8 cellular contexts compared by ENCODE assay signal in the genomic region with DNA sequence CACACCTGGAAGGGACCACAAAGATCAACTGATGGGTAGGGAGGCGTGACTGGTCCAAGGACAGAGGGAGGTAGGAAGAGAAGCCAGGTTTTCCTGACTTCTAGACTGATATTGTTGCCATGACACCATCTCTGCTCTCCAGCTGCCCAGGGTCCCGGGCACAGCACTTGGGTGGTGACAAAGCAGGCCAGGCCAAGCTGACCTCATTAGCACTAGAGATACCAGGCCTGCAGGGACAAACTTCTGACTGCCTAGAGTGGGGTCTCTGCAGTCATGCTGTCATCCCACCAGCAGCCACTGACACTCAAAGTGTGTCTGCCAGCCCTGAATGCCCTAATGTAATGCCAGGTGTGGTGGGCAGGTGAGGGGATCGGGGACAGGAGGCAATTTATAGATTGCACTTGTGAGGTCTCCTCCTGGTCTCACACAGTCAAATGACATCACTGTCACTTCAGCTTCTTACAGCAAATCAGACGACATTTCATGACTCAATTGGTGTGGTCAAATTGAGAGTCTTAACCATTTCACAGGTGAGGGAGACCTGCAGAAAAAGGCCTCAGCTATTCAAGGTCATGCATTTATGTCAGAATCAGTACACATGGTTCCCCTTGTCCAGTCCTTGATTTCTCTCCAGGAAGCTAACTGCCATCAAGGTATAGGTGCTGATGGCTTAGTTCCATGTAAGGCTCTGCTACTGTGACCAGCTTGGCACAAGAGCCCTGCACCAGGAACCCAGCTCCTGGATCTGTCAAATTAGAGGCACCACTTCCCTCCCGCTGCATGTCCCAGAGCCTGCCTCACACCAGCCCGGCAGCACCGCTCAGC. TPM values are rescaled to one million over a fixed set of nuclear protein-coding genes. Genes with fewer than 3 reads are reported as not detected.
DNase-seq lines count a peak whose midpoint lies in the region; ATAC-seq and TF ChIP-seq lines count a peak whose summit lies in the region.

No MANE protein-coding gene starts in this region.

- peak overlapping the region; percentile 89 for H3K4me3 Mint-ChIP-seq in activated naive CD8-positive, alpha-beta T cell treated with anti-CD3 and anti-CD28 coated beads, Interleukin-2, amount 50 U/mL, for 24 hours

- H3K27me3 ChIP-seq in kidney epithelial cell (ENCODE audit: control insufficient read depth, insufficient read depth, low read length) = no peaks in the 10 kb centered on the region
- no peaks in the 10 kb centered on the region for H3K27me3 ChIP-seq in testis

- H3K27ac Mint-ChIP-seq in activated naive CD8-positive, alpha-beta T cell treated with anti-CD3 and anti-CD28 coated beads, Interleukin-2, amount 50 U/mL, for 24 hours = no peak overlapping the region

- H3K4me3 ChIP-seq in kidney epithelial cell (ENCODE audit: low read depth, low read length) (peak overlapping the region; percentile 12), testis (no peak overlapping the region)

- H3K36me3 Mint-ChIP-seq in activated naive CD8-positive, alpha-beta T cell treated with anti-CD3 and anti-CD28 coated beads, Interleukin-2, amount 50 U/mL, for 24 hours (ENCODE audit: low read depth) = no peaks in the 10 kb centered on the region

- TF ChIP-seq CTCF in kidney epithelial cell (IDR thresholded peaks at IDR 0.05; ENCODE audit: insufficient read depth, low read length, poor library complexity, severe bottlenecking) = no peak
- TF ChIP-seq CTCF in testis (IDR thresholded peaks at IDR 0.05) = no peak

- WGBS in testis, 2 donors = 59 to 67% methylated on average over 4 to 7 of the region's 7 CpGs

- peaks cover 63% of the 10 kb centered on the region for H3K4me1 Mint-ChIP-seq in activated naive CD8-positive, alpha-beta T cell treated with anti-CD3 and anti-CD28 coated beads, Interleukin-2, amount 50 U/mL, for 24 hours

- DNase-seq in DMS79 treated with DMSO at 0.1 percent for 48 hours (lab: John Stamatoyannopoulos, UW) (peak; percentile 4), DMS79 (lab: John Stamatoyannopoulos, UW) (no peak), kidney epithelial cell (ENCODE audit: low read depth) (no peak), testis (peak; percentile 24), Ammon's horn (ENCODE audit: low spot score) (no peak), ACHN (no peak)
- DNase-seq in activated naive CD8-positive, alpha-beta T cell treated with anti-CD3 and anti-CD28 coated beads, Interleukin-2, amount 50 U/mL, for 24 hours = no peak
- DNase-seq in effector CD8-positive, alpha-beta T cell (lab: John Stamatoyannopoulos, UW) = no peak

- no peaks in the 10 kb centered on the region for H3K27me3 Mint-ChIP-seq in activated naive CD8-positive, alpha-beta T cell treated with anti-CD3 and anti-CD28 coated beads, Interleukin-2, amount 50 U/mL, for 24 hours

- H3K36me3 ChIP-seq in kidney epithelial cell (ENCODE audit: control insufficient read depth, insufficient read depth, low read length) (no peaks in the 10 kb centered on the region), testis (ENCODE audit: low read depth, missing control alignments) (no peaks in the 10 kb centered on the region)

- H3K4me1 ChIP-seq in testis = peaks cover 36% of the 10 kb centered on the region

- in situ Hi-C loops in ACHN (cut with HindIII; ENCODE audit: low pct_ligation_motif_present, low pct_unique_long_range_greater_than_20kb, low sequenced_read_pairs) = no loop called here

- intact Hi-C loops in testis (cut with DNase I; ENCODE audit: low total_unique reads) = loop anchor here (5.0 kb wide), 1 partner anchor 40 kb away; no protein-coding TSS in a partner anchor

- no peak overlapping the region for H3K27ac ChIP-seq in testis

- no peaks in the 10 kb centered on the region for H3K9me3 Mint-ChIP-seq in activated naive CD8-positive, alpha-beta T cell treated with anti-CD3 and anti-CD28 coated beads, Interleukin-2, amount 50 U/mL, for 24 hours

- H3K9me3 ChIP-seq in testis = no peaks in the 10 kb centered on the region

- TF ChIP-seq POLR2A in testis (IDR thresholded peaks at IDR 0.05) = no peak

- ATAC-seq in activated naive CD8-positive, alpha-beta T cell treated with anti-CD3 and anti-CD28 coated beads, Interleukin-2, amount 50 U/mL, for 24 hours = no peak

RNA-seq across cellular contexts. Expression of a gene that starts 2.7 kb away (rescaled TPM):
- total RNA-seq in kidney epithelial cell (37.7 and 57.1 TPM in 2 replicates), testis (10 to 100 TPM; 16.8 to 26.4 TPM)
- 33.5 TPM for polyA plus RNA-seq in testis (ENCODE audit: insufficient read depth, low read depth, low replicate concordance)

Comparison
In these comparisons a context has a peak if more than half of its experiments do, and no peak if none do; other contexts are left out.
1. DNase-seq: peak in DMS79 treated with DMSO at 0.1 percent for 48 hours (single experiment) and testis (single experiment); none in DMS79 (single experiment), activated naive CD8-positive, alpha-beta T cell treated with anti-CD3 and anti-CD28 coated beads, Interleukin-2, amount 50 U/mL, for 24 hours (single experiment), kidney epithelial cell (single experiment), Ammon's horn (single experiment), ACHN (single experiment) and effector CD8-positive, alpha-beta T cell (single experiment).